Comparison of ENCODE assay signal across 10 cellular contexts in the genomic region with DNA sequence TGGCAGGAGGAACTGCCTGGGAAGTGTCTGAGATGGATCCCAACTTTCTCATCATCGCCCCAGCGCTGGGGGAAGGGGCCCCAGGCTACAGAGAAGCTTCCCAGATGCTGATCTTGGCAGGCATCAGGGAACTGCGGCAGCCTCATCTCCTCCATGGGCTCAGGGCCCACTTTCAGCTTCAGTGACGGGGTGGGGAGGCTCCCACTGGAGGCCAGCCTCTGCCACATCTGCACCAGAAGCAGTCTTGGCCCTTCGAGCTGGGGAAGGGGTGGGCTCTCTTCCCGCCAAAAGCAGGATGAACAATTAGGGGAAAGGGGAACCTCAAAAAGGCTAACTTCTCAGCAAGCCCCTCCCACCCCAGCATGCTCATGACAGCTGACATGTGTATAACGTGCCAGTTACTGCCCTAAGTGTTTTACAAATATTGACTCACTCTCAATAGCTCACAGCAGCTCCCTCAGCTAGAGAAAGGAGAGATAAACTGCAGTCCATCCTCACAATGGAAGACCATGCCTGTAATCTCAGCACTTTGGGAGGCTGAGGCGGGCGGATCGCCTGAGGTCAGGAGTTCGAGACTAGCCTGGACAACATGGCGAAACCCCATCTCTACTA. TPM values are rescaled to one million over a fixed set of nuclear protein-coding genes. Genes with fewer than 3 reads are reported as not detected.
A peak's percentile ranks its signal among the peaks of the same experiment; 100 is the strongest.
DNase-seq lines count a peak whose midpoint lies in the region; ATAC-seq, FAIRE-seq and TF ChIP-seq lines count a peak whose summit lies in the region.
"Had no signal": no experiment of that assay in that cellular context is flagged by ENCODE, and none has a peak within 500 bp of the region (broad histone marks: within the 10 kb centered on the region; RNA-seq: fewer than 3 reads in every experiment).

No MANE protein-coding gene starts in this region.

- H3K36me3 Mint-ChIP-seq in CD4-positive, alpha-beta memory T cell, result no peaks in the 10 kb centered on the region

- FAIRE-seq in K562 (lab: Jason Lieb, UNC) (no peak), D721Med (lab: Jason Lieb, UNC) (no peak)

- H3K36me3 ChIP-seq in CD4-positive, alpha-beta memory T cell (ENCODE audit: insufficient read depth, low read length), result no peaks in the 10 kb centered on the region
- no peaks in the 10 kb centered on the region for H3K36me3 ChIP-seq in K562 (ENCODE audit: control insufficient read depth, insufficient read depth, low read length)
- H3K36me3 ChIP-seq: thoracic aorta had no signal

- peaks cover 25% of the 10 kb centered on the region for H3K4me1 ChIP-seq in CD4-positive, alpha-beta memory T cell (ENCODE audit: insufficient read depth, low read length)
- H3K4me1 ChIP-seq in K562 (replicated peaks in 1 of 2; ENCODE audit: control insufficient read depth in 2 of 2, insufficient read depth in 2 of 2, low read length in 2 of 2), result peaks cover 13 to 21% of the 10 kb centered on the region in 2 experiments

- TF ChIP-seq POLR2A in K562 (conservative IDR thresholded peaks at IDR 0.05), result no peak

- DNase-seq in CD4-positive, alpha-beta memory T cell, result no peak
- DNase-seq in NCI-H1417 treated with DMSO at 0.1 percent for 48 hours (lab: John Stamatoyannopoulos, UW) (peak; percentile 86), K562 (ENCODE audit: extremely low read depth in 1 of 4, low spot score in 3 of 4) (no peak), mucosa of gallbladder (ENCODE audit: low spot score) (peak; percentile 52), retina (no peak), D721Med (ENCODE audit: insufficient read length, low spot score) (no peak), GM19240 (ENCODE audit: insufficient read length, low spot score) (no peak)
- DNase-seq: mesendoderm had no signal

- H3K9me3 ChIP-seq in CD4-positive, alpha-beta memory T cell (ENCODE audit: control insufficient read depth in 1 of 2, low read length in 2 of 2), result no peaks in the 10 kb centered on the region
- no peaks in the 10 kb centered on the region for H3K9me3 ChIP-seq in K562 (replicated peaks; ENCODE audit: control insufficient read depth, insufficient read depth, low read depth, low read length)
- H3K9me3 ChIP-seq: thoracic aorta had no signal

- H3K27me3 Mint-ChIP-seq in CD4-positive, alpha-beta memory T cell, result no peaks in the 10 kb centered on the region

- CTCF ChIA-PET in CD4-positive, alpha-beta memory T cell (lab: Charles Lee; ENCODE audit: partially characterized antibody), result interaction anchor here (6.1 kb wide), 1 partner anchor 12 kb away, joined by 83 read pairs; a partner anchor contains a TSS
- CTCF ChIA-PET in K562 (lab: Yijun Ruan, JAX; ENCODE audit: low intra/inter-chr PET ratio), result no interaction called here

- WGBS in K562 (ENCODE audit: insufficient coverage, low coverage, missing lambda C conversion rate), result 63% methylated on average over 11 of the region's 12 CpGs

- TF ChIP-seq EP300 in K562 (IDR thresholded peaks at IDR 0.05; ENCODE audit: low read length), result no peak

- peaks cover 14 to 27% (median 17%) of the 10 kb centered on the region in 4 donors for H3K4me1 Mint-ChIP-seq in CD4-positive, alpha-beta memory T cell

- H3K27ac Mint-ChIP-seq in CD4-positive, alpha-beta memory T cell, result peak overlapping the region in 5 of 7 donors; percentile 27 to 82 (median 46)

- no TSS peak for BruUV-seq in K562 (replicated peaks; lab: Mats Ljungman, UMichigan)

- no peaks in the 10 kb centered on the region for H3K9me1 ChIP-seq in K562 (ENCODE audit: control insufficient read depth, insufficient read depth, low read length)

- ATAC-seq in K562, result no peak
- no peak for ATAC-seq in HG02884 (IDR thresholded peaks at IDR 0.05; ENCODE audit: unreplicated experiment)

- intact Hi-C loops in CD4-positive, alpha-beta memory T cell (cut with micrococcal nuclease), result loop anchor here (10.0 kb wide), 1 partner anchor 597 kb away; a partner anchor contains a TSS
- intact Hi-C loops in K562 (cut with micrococcal nuclease), result no loop called here

- H3K4me3 Mint-ChIP-seq in CD4-positive, alpha-beta memory T cell, result peak overlapping the region in 1 of 8 donors; percentile 46

- H3K27ac ChIP-seq in CD4-positive, alpha-beta memory T cell (ENCODE audit: low read depth, low read length), result no peak overlapping the region
- no peak overlapping the region for H3K27ac ChIP-seq in K562 (ENCODE audit: extremely low read depth, low read depth, low read length)
- H3K27ac ChIP-seq: thoracic aorta had no signal

- H3K4me3 ChIP-seq in CD4-positive, alpha-beta memory T cell (ENCODE audit: low read length in 2 of 2), result no peak overlapping the region
- no peak overlapping the region for H3K4me3 ChIP-seq in K562
- H3K4me3 ChIP-seq: thoracic aorta had no signal

- 0 out of 2 replicates have a peak overlapping the region, but pooled peaks have one; percentile 2 for H2AFZ ChIP-seq in K562 (ENCODE audit: low read depth, low read length)

- in situ Hi-C loops in K562 (cut with MboI), result no loop called here

- no peak overlapping the region for H3K4me2 ChIP-seq in K562 (ENCODE audit: insufficient read depth, low read length)

- TF ChIP-seq CTCF in K562 (IDR thresholded peaks at IDR 0.05 in 2 of 3, conservative IDR thresholded peaks at IDR 0.05 in 1 of 3; ENCODE audit: insufficient read depth in 2 of 3, low read depth in 1 of 3, low read length in 3 of 3) (no peak), D721Med (IDR thresholded peaks at IDR 0.05; ENCODE audit: insufficient read depth, missing control alignments) (no peak)

- no peak for TF ChIP-seq RAD21 in K562 (CRISPR knock-in tag; conservative IDR thresholded peaks at IDR 0.05 in 1 of 2, IDR thresholded peaks at IDR 0.05 in 1 of 2)

- POLR2A ChIA-PET in CD4-positive, alpha-beta memory T cell (lab: Charles Lee; ENCODE audit: partially characterized antibody), result interaction anchor here (0.9 kb wide), 1 partner anchor 16 kb away, joined by 3 read pairs; no protein-coding TSS in a partner anchor
- POLR2A ChIA-PET in K562 (lab: Yijun Ruan, JAX), result no interaction called here

- H3K27me3 ChIP-seq in CD4-positive, alpha-beta memory T cell (ENCODE audit: insufficient read depth, low read length), result no peaks in the 10 kb centered on the region
- no peaks in the 10 kb centered on the region for H3K27me3 ChIP-seq in K562 (ENCODE audit: control insufficient read depth in 2 of 2, insufficient read depth in 2 of 2, low read length in 2 of 2)

- H3K9ac ChIP-seq in K562 (ENCODE audit: insufficient read depth in 1 of 2, low read depth in 2 of 2, low read length in 2 of 2), result peak overlapping the region in 1 of 2 experiments; percentile 72; a peak in 1 of 4 replicates

- H4K20me1 ChIP-seq in K562 (replicated peaks; ENCODE audit: control insufficient read depth, insufficient read depth, low read length), result no peaks in the 10 kb centered on the region

- H3K9me3 Mint-ChIP-seq in CD4-positive, alpha-beta memory T cell, result peaks cover 0 to 1% (median 0%) of the 10 kb centered on the region in 8 donors

- no peaks in the 10 kb centered on the region for H3K79me2 ChIP-seq in K562 (ENCODE audit: control insufficient read depth, insufficient read depth, low read length)

RNA-seq across cellular contexts. Expression of a gene that starts 7.1 kb away (rescaled TPM):
- 1 to 10 TPM; 9.0 to 9.4 TPM for total RNA-seq in CD4-positive, alpha-beta memory T cell
- polyA plus RNA-seq in CD4-positive, alpha-beta memory T cell, result 1 to 10 TPM; 1.4 to 2.3 TPM
- total RNA-seq in K562 (2011; cell fraction: chromatin; rRNA removed; ENCODE audit: low replicate concordance), result 6.5 and 16.7 TPM in 2 replicates
- total RNA-seq in K562 (2011; cell fraction: nucleolus; rRNA removed), result 14.1 and 14.8 TPM in 2 replicates
- total RNA-seq in K562 (2011; cell fraction: nucleoplasm; rRNA removed), result 9.9 and 11.3 TPM in 2 replicates
- total RNA-seq in K562 (2014; rRNA removed) (2.0 and 2.5 TPM in 2 replicates), K562 (2014; rRNA removed; fragmentation: Illumina TruSeq; extraction: Trizol) (1.3 and 1.5 TPM in 2 replicates), K562 (2015; rRNA removed; fragmentation: Illumina TruSeq; extraction: Trizol) (1.9 and 2.0 TPM in 2 replicates), K562 (2021) (3.8 and 3.9 TPM in 2 replicates), mucosa of gallbladder (9.5 TPM)
- polyA plus RNA-seq in K562 (2011; rRNA removed) (1.5 and 2.1 TPM in 2 replicates), K562 (2014; fragmentation: Illumina TruSeq; extraction: Trizol) (1.6 TPM in 2 replicates), K562 (2014; fragmentation: Nextera tagmentation; extraction: Ambion mirVana) (1 to 10 TPM; 1.9 to 2.2 TPM), K562 (2014; rRNA removed) (1.9 and 2.0 TPM in 2 replicates)
- polyA plus RNA-seq in K562 (2011; cell fraction: cytosol; rRNA removed), result 2.7 and 4.7 TPM in 2 replicates
- 2.1 and 2.9 TPM in 2 replicates for polyA plus RNA-seq in K562 (2011; cell fraction: nucleus; rRNA removed)
- polyA plus RNA-seq in K562 (2012), result 1.1 and 1.2 TPM in 2 replicates
- polyA minus RNA-seq in K562 (2011; rRNA and poly(A)+ RNA removed), result 2.5 and 3.3 TPM in 2 replicates
- polyA minus RNA-seq in K562 (2011; cell fraction: cytosol; rRNA and poly(A)+ RNA removed), result 3.3 and 3.4 TPM in 2 replicates
- polyA minus RNA-seq in K562 (2011; cell fraction: nucleus; rRNA and poly(A)+ RNA removed), result 1.6 and 2.2 TPM in 2 replicates

RNA-seq across cellular contexts. Expression of a gene that starts 13.7 kb away (rescaled TPM):
- total RNA-seq in CD4-positive, alpha-beta memory T cell, result 10 to 100 TPM; 42.7 to 44.6 TPM
- polyA plus RNA-seq in CD4-positive, alpha-beta memory T cell, result 10 to 100 TPM; 28.9 to 37.1 TPM
- total RNA-seq in K562 (2011; cell fraction: chromatin; rRNA removed; ENCODE audit: low replicate concordance), result 75.4 and 154 TPM in 2 replicates
- 118 and 119 TPM in 2 replicates for total RNA-seq in K562 (2011; cell fraction: nucleolus; rRNA removed)
- total RNA-seq in K562 (2011; cell fraction: nucleoplasm; rRNA removed), result 109 and 125 TPM in 2 replicates
- total RNA-seq in K562 (2014; rRNA removed) (239 and 297 TPM in 2 replicates), K562 (2014; rRNA removed; fragmentation: Illumina TruSeq; extraction: Trizol) (12.3 and 20.8 TPM in 2 replicates), K562 (2015; rRNA removed; fragmentation: Illumina TruSeq; extraction: Trizol) (64.9 and 69.9 TPM in 2 replicates), K562 (2021) (198 and 204 TPM in 2 replicates), mucosa of gallbladder (48.7 TPM)
- polyA plus RNA-seq in K562 (2011; rRNA removed) (44.2 and 64.0 TPM in 2 replicates), K562 (2014; fragmentation: Illumina TruSeq; extraction: Trizol) (71.2 and 153 TPM in 2 replicates), K562 (2014; fragmentation: Nextera tagmentation; extraction: Ambion mirVana) (1 to 10 TPM; 1.4 to 5.0 TPM), K562 (2014; rRNA removed) (178 and 184 TPM in 2 replicates)
- 115 and 258 TPM in 2 replicates for polyA plus RNA-seq in K562 (2011; cell fraction: cytosol; rRNA removed)
- 132 and 192 TPM in 2 replicates for polyA plus RNA-seq in K562 (2011; cell fraction: nucleus; rRNA removed)
- polyA plus RNA-seq in K562 (2012), result 125 and 156 TPM in 2 replicates
- 17.9 and 18.5 TPM in 2 replicates for polyA minus RNA-seq in K562 (2011; rRNA and poly(A)+ RNA removed)
- polyA minus RNA-seq in K562 (2011; cell fraction: cytosol; rRNA and poly(A)+ RNA removed), result 40.0 and 52.5 TPM in 2 replicates
- 25.0 and 33.0 TPM in 2 replicates for polyA minus RNA-seq in K562 (2011; cell fraction: nucleus; rRNA and poly(A)+ RNA removed)

RNA-seq across cellular contexts. Expression of a gene that starts 32.6 kb away (rescaled TPM):
- total RNA-seq in CD4-positive, alpha-beta memory T cell, result 1 to 10 TPM; 7.5 to 8.2 TPM
- 1 to 10 TPM; 2.5 to 8.1 TPM for polyA plus RNA-seq in CD4-positive, alpha-beta memory T cell
- total RNA-seq in K562 (2011; cell fraction: chromatin; rRNA removed; ENCODE audit: low replicate concordance), result 41.5 and 107 TPM in 2 replicates
- total RNA-seq in K562 (2011; cell fraction: nucleolus; rRNA removed), result 83.4 and 99.6 TPM in 2 replicates
- 76.3 and 76.6 TPM in 2 replicates for total RNA-seq in K562 (2011; cell fraction: nucleoplasm; rRNA removed)
- 17.4 and 26.0 TPM in 2 replicates for total RNA-seq in K562 (2014; rRNA removed)
- total RNA-seq in K562 (2014; rRNA removed; fragmentation: Illumina TruSeq; extraction: Trizol), result 11.9 and 12.1 TPM in 2 replicates
- 23.6 and 24.1 TPM in 2 replicates for total RNA-seq in K562 (2015; rRNA removed; fragmentation: Illumina TruSeq; extraction: Trizol)
- 22.3 and 22.6 TPM in 2 replicates for total RNA-seq in K562 (2021)
- 13.1 and 21.4 TPM in 2 replicates for polyA plus RNA-seq in K562 (2011; rRNA removed)
- polyA plus RNA-seq in K562 (2011; cell fraction: cytosol; rRNA removed), result 20.2 and 23.1 TPM in 2 replicates
- 17.5 and 30.7 TPM in 2 replicates for polyA plus RNA-seq in K562 (2011; cell fraction: nucleus; rRNA removed)
- polyA plus RNA-seq in K562 (2012), result 22.4 and 63.2 TPM in 2 replicates
- 24.4 and 29.9 TPM in 2 replicates for polyA plus RNA-seq in K562 (2014; fragmentation: Illumina TruSeq; extraction: Trizol)
- polyA plus RNA-seq in K562 (2014; fragmentation: Nextera tagmentation; extraction: Ambion mirVana), result 1 to 10 TPM; 2.3 to 2.4 TPM
- polyA plus RNA-seq in K562 (2014; rRNA removed), result 13.4 TPM in 2 replicates
- 19.6 and 21.5 TPM in 2 replicates for polyA minus RNA-seq in K562 (2011; rRNA and poly(A)+ RNA removed)
- 21.5 and 23.8 TPM in 2 replicates for polyA minus RNA-seq in K562 (2011; cell fraction: cytosol; rRNA and poly(A)+ RNA removed)
- polyA minus RNA-seq in K562 (2011; cell fraction: nucleus; rRNA and poly(A)+ RNA removed), result 13.8 and 17.4 TPM in 2 replicates
- total RNA-seq in mucosa of gallbladder, result 8.5 TPM

RNA-seq across cellular contexts. Expression of a gene that starts 43.5 kb away (rescaled TPM):
- total RNA-seq in CD4-positive, alpha-beta memory T cell, result 100 to 1,000 TPM; 208 to 250 TPM
- polyA plus RNA-seq in CD4-positive, alpha-beta memory T cell, result 100 to 1,000 TPM in 1 of 2 donors, 10 to 100 TPM in 1; 53.5 to 166 TPM
- 743 and 899 TPM in 2 replicates for total RNA-seq in K562 (2011; cell fraction: chromatin; rRNA removed; ENCODE audit: low replicate concordance)
- 373 and 377 TPM in 2 replicates for total RNA-seq in K562 (2011; cell fraction: nucleolus; rRNA removed)
- total RNA-seq in K562 (2011; cell fraction: nucleoplasm; rRNA removed), result 405 and 438 TPM in 2 replicates
- total RNA-seq in K562 (2014; rRNA removed), result 121 and 133 TPM in 2 replicates
- total RNA-seq in K562 (2014; rRNA removed; fragmentation: Illumina TruSeq; extraction: Trizol), result 104 and 131 TPM in 2 replicates
- 80.1 and 84.8 TPM in 2 replicates for total RNA-seq in K562 (2015; rRNA removed; fragmentation: Illumina TruSeq; extraction: Trizol)
- 261 and 271 TPM in 2 replicates for total RNA-seq in K562 (2021)
- 88.6 and 150 TPM in 2 replicates for polyA plus RNA-seq in K562 (2011; rRNA removed)
- 48.0 and 61.3 TPM in 2 replicates for polyA plus RNA-seq in K562 (2011; cell fraction: cytosol; rRNA removed)
- 345 and 363 TPM in 2 replicates for polyA plus RNA-seq in K562 (2011; cell fraction: nucleus; rRNA removed)
- 147 and 255 TPM in 2 replicates for polyA plus RNA-seq in K562 (2012)
- 163 and 181 TPM in 2 replicates for polyA plus RNA-seq in K562 (2014; fragmentation: Illumina TruSeq; extraction: Trizol)
- 100 to 1,000 TPM in 1 of 2 experiments, 10 to 100 TPM in 1; 95.0 to 159 TPM for polyA plus RNA-seq in K562 (2014; fragmentation: Nextera tagmentation; extraction: Ambion mirVana)
- polyA plus RNA-seq in K562 (2014; rRNA removed), result 111 and 126 TPM in 2 replicates
- 116 and 118 TPM in 2 replicates for polyA minus RNA-seq in K562 (2011; rRNA and poly(A)+ RNA removed)
- polyA minus RNA-seq in K562 (2011; cell fraction: cytosol; rRNA and poly(A)+ RNA removed), result 97.3 and 133 TPM in 2 replicates
- polyA minus RNA-seq in K562 (2011; cell fraction: nucleus; rRNA and poly(A)+ RNA removed), result 89.7 and 106 TPM in 2 replicates
- 44.1 TPM for total RNA-seq in mucosa of gallbladder

RNA-seq across cellular contexts. Expression of a gene that starts 48.5 kb away (rescaled TPM):
- 1 to 10 TPM in 1 of 2 experiments, under 1 TPM in 1; 0.70 to 1.3 TPM for total RNA-seq in CD4-positive, alpha-beta memory T cell
- polyA plus RNA-seq in CD4-positive, alpha-beta memory T cell, result 1 to 10 TPM in 1 of 2 donors, not detected in 1; 1.5 TPM
- 14.7 and 49.5 TPM in 2 replicates for total RNA-seq in K562 (2011; cell fraction: chromatin; rRNA removed; ENCODE audit: low replicate concordance)
- 93.9 and 101 TPM in 2 replicates for total RNA-seq in K562 (2011; cell fraction: nucleolus; rRNA removed)
- 52.0 and 56.5 TPM in 2 replicates for total RNA-seq in K562 (2011; cell fraction: nucleoplasm; rRNA removed)
- total RNA-seq in K562 (2014; rRNA removed) (86.1 and 93.8 TPM in 2 replicates), K562 (2014; rRNA removed; fragmentation: Illumina TruSeq; extraction: Trizol) (18.9 and 20.3 TPM in 2 replicates), K562 (2015; rRNA removed; fragmentation: Illumina TruSeq; extraction: Trizol) (42.0 and 43.4 TPM in 2 replicates), K562 (2021) (62.6 and 65.5 TPM in 2 replicates), mucosa of gallbladder (0.72 TPM)
- polyA plus RNA-seq in K562 (2011; rRNA removed) (29.5 and 34.4 TPM in 2 replicates), K562 (2014; fragmentation: Illumina TruSeq; extraction: Trizol) (21.0 and 45.3 TPM in 2 replicates), K562 (2014; fragmentation: Nextera tagmentation; extraction: Ambion mirVana) (10 to 100 TPM; 14.1 to 29.6 TPM), K562 (2014; rRNA removed) (83.8 and 96.6 TPM in 2 replicates)
- polyA plus RNA-seq in K562 (2011; cell fraction: cytosol; rRNA removed), result 49.4 and 120 TPM in 2 replicates
- 11.2 and 16.0 TPM in 2 replicates for polyA plus RNA-seq in K562 (2011; cell fraction: nucleus; rRNA removed)
- 69.5 and 104 TPM in 2 replicates for polyA plus RNA-seq in K562 (2012)
- polyA minus RNA-seq in K562 (2011; rRNA and poly(A)+ RNA removed), result 5.9 and 9.1 TPM in 2 replicates
- polyA minus RNA-seq in K562 (2011; cell fraction: cytosol; rRNA and poly(A)+ RNA removed), result 18.7 and 19.2 TPM in 2 replicates
- 13.2 and 16.6 TPM in 2 replicates for polyA minus RNA-seq in K562 (2011; cell fraction: nucleus; rRNA and poly(A)+ RNA removed)

Comparison
In these comparisons a context has a peak if more than half of its experiments do, and no peak if none do; other contexts are left out.
1. DNase-seq: peak in NCI-H1417 treated with DMSO at 0.1 percent for 48 hours (single experiment) and mucosa of gallbladder (single experiment); none in CD4-positive, alpha-beta memory T cell (0 of 5), K562 (0 of 4), retina (single experiment), D721Med (single experiment) and GM19240 (single experiment).